In genomic region chr18:26176134-26176533, GRCh38 we compare ENCODE assay signal across 16 cellular contexts. TPM values are rescaled to one million over a fixed set of nuclear protein-coding genes. Genes with fewer than 3 reads are reported as not detected.
A peak's percentile ranks its signal among the peaks of the same experiment; 100 is the strongest.
DNase-seq lines count a peak whose midpoint lies in the region; TF ChIP-seq lines count a peak whose summit lies in the region.
"Had no signal": no experiment of that assay in that cellular context is flagged by ENCODE, and none has a peak within 500 bp of the region (broad histone marks: within the 10 kb centered on the region; RNA-seq: fewer than 3 reads in every experiment).

No MANE protein-coding gene starts in this region.

- no peaks in the 10 kb centered on the region for H3K9me3 ChIP-seq in CD4-positive, alpha-beta memory T cell (ENCODE audit: control insufficient read depth in 1 of 2, low read length in 2 of 2)
- no peaks in the 10 kb centered on the region for H3K9me3 ChIP-seq in Caco-2
- H3K9me3 ChIP-seq: BLaER1, HAP-1 had no signal

- intact Hi-C loops in CD4-positive, alpha-beta memory T cell (cut with micrococcal nuclease), result no loop called here
- intact Hi-C loops in Caco-2 (cut with micrococcal nuclease; ENCODE audit: unreplicated experiment), result no loop called here

- no peak overlapping the region for H2AFZ ChIP-seq in KMS-11 (ENCODE audit: low read depth)

- H3K36me3 ChIP-seq in CD4-positive, alpha-beta memory T cell (ENCODE audit: insufficient read depth, low read length), result no peaks in the 10 kb centered on the region
- H3K36me3 ChIP-seq in KMS-11 (ENCODE audit: insufficient read depth) (no peaks in the 10 kb centered on the region), Caco-2 (ENCODE audit: control insufficient read depth, insufficient read depth, low read length) (no peaks in the 10 kb centered on the region)
- H3K36me3 ChIP-seq: BLaER1, HAP-1 had no signal

- peak in 4 of 5 donors; percentile 10 to 34 (median 16) for DNase-seq in CD4-positive, alpha-beta memory T cell
- DNase-seq in SW480 (ENCODE audit: low spot score) (peak; percentile 32), immature natural killer cell (peak; percentile 15 to 25 (median 21)), Caco-2 (no peak), NCI-H226 (no peak), NOMO-1 treated with DMSO at 0.1 percent for 48 hours (lab: John Stamatoyannopoulos, UW; ENCODE audit: unreplicated experiment) (no peak), OCI-M2 (lab: John Stamatoyannopoulos, UW; ENCODE audit: unreplicated experiment) (no peak)
- DNase-seq: 8988T; AML-193; CD4-positive, CD25-positive, alpha-beta regulatory T cell had no signal

- no peak overlapping the region for H3K27ac Mint-ChIP-seq in CD4-positive, alpha-beta memory T cell
- peak overlapping the region in 2 of 6 donors; percentile 71 to 72 for H3K27ac Mint-ChIP-seq in immature natural killer cell
- no peak overlapping the region for H3K27ac Mint-ChIP-seq in Caco-2 (ENCODE audit: unreplicated experiment)

- CTCF ChIA-PET in CD4-positive, alpha-beta memory T cell (lab: Charles Lee; ENCODE audit: partially characterized antibody), result interaction anchor here (1.9 kb wide), 1 partner anchor 16 kb away, joined by 5 read pairs; no protein-coding TSS in a partner anchor
- CTCF ChIA-PET in Caco-2 (lab: Charles Lee), result no interaction called here

- peak overlapping the region; percentile 20; the same call in 1 of the 2 replicates for H3K4me2 ChIP-seq in KMS-11
- H3K4me2 ChIP-seq: BLaER1 had no signal

- H3K4me3 ChIP-seq in CD4-positive, alpha-beta memory T cell (ENCODE audit: low read length in 2 of 2), result no peak overlapping the region
- H3K4me3 ChIP-seq in KMS-11 (IDR thresholded peaks at IDR 0.05; ENCODE audit: insufficient read depth, low read depth, low read length), result no peak overlapping the region
- no peak overlapping the region for H3K4me3 ChIP-seq in Caco-2 (ENCODE audit: low read depth, low read length)
- H3K4me3 ChIP-seq: BLaER1, HAP-1 had no signal

- H3K36me3 Mint-ChIP-seq in CD4-positive, alpha-beta memory T cell, result no peaks in the 10 kb centered on the region
- H3K36me3 Mint-ChIP-seq in immature natural killer cell, result no peaks in the 10 kb centered on the region
- H3K36me3 Mint-ChIP-seq in Caco-2 (ENCODE audit: insufficient read depth, unreplicated experiment), result no peaks in the 10 kb centered on the region
- H3K36me3 Mint-ChIP-seq: CD4-positive, CD25-positive, alpha-beta regulatory T cell had no signal

- TF ChIP-seq CTCF in KMS-11 (conservative IDR thresholded peaks at IDR 0.05; ENCODE audit: low read depth, low read length) (no peak), Caco-2 (IDR thresholded peaks at IDR 0.05; ENCODE audit: insufficient read depth in 1 of 2, low read depth in 1 of 2, low read length in 1 of 2, severe bottlenecking in 1 of 2, unreplicated experiment in 1 of 2) (no peak)

- no TSS peak for BruUV-seq in Caco-2 (replicated peaks; lab: Mats Ljungman, UMichigan)

- H3K9ac ChIP-seq in KMS-11, result no peak overlapping the region
- H3K9ac ChIP-seq: BLaER1 had no signal

- POLR2A ChIA-PET in CD4-positive, alpha-beta memory T cell (lab: Charles Lee; ENCODE audit: partially characterized antibody), result no interaction called here
- POLR2A ChIA-PET in Caco-2 (lab: Charles Lee), result no interaction called here

- no peaks in the 10 kb centered on the region for H3K9me3 Mint-ChIP-seq in CD4-positive, alpha-beta memory T cell
- H3K9me3 Mint-ChIP-seq in immature natural killer cell, result no peaks in the 10 kb centered on the region
- H3K9me3 Mint-ChIP-seq in Caco-2 (ENCODE audit: unreplicated experiment), result no peaks in the 10 kb centered on the region
- H3K9me3 Mint-ChIP-seq: CD4-positive, CD25-positive, alpha-beta regulatory T cell had no signal

- no peaks in the 10 kb centered on the region for H3K27me3 ChIP-seq in CD4-positive, alpha-beta memory T cell (ENCODE audit: insufficient read depth, low read length)
- H3K27me3 ChIP-seq in KMS-11 (ENCODE audit: insufficient read depth, low read depth) (no peaks in the 10 kb centered on the region), Caco-2 (replicated peaks; ENCODE audit: control insufficient read depth, insufficient read depth, low read length) (no peaks in the 10 kb centered on the region)
- H3K27me3 ChIP-seq: BLaER1 had no signal

- H4K20me1 ChIP-seq in KMS-11 (ENCODE audit: insufficient read depth), result no peaks in the 10 kb centered on the region
- H4K20me1 ChIP-seq: BLaER1 had no signal

- no peak overlapping the region for H3K4me3 Mint-ChIP-seq in CD4-positive, alpha-beta memory T cell
- H3K4me3 Mint-ChIP-seq in immature natural killer cell (peak overlapping the region in 1 of 5 donors; percentile 53), Caco-2 (ENCODE audit: unreplicated experiment) (no peak overlapping the region)
- H3K4me3 Mint-ChIP-seq: CD4-positive, CD25-positive, alpha-beta regulatory T cell had no signal

- H3K27me3 Mint-ChIP-seq in CD4-positive, alpha-beta memory T cell, result no peaks in the 10 kb centered on the region
- H3K27me3 Mint-ChIP-seq in immature natural killer cell (ENCODE audit: low read depth in 3 of 3) (peaks cover 0 to 5% (median 3%) of the 10 kb centered on the region in 3 donors), Caco-2 (ENCODE audit: insufficient read depth, unreplicated experiment) (no peaks in the 10 kb centered on the region)

- no peak overlapping the region for H3K27ac ChIP-seq in CD4-positive, alpha-beta memory T cell (ENCODE audit: low read depth, low read length)
- no peak overlapping the region; the same call in 1 of the 2 replicates for H3K27ac ChIP-seq in KMS-11
- H3K27ac ChIP-seq: BLaER1 had no signal

- peaks cover 3 to 11% (median 8%) of the 10 kb centered on the region in 4 donors for H3K4me1 Mint-ChIP-seq in CD4-positive, alpha-beta memory T cell
- H3K4me1 Mint-ChIP-seq in immature natural killer cell (peaks cover 3 to 11% of the 10 kb centered on the region in 2 donors), Caco-2 (ENCODE audit: low read depth, unreplicated experiment) (no peaks in the 10 kb centered on the region)

- no peaks in the 10 kb centered on the region for H3K4me1 ChIP-seq in CD4-positive, alpha-beta memory T cell (ENCODE audit: insufficient read depth, low read length)
- H3K4me1 ChIP-seq in KMS-11 (ENCODE audit: low read depth, poor library complexity, severe bottlenecking) (peaks cover 88% of the 10 kb centered on the region), Caco-2 (no peaks in the 10 kb centered on the region)
- H3K4me1 ChIP-seq: BLaER1, HAP-1 had no signal

- H3K79me2 ChIP-seq in KMS-11 (ENCODE audit: insufficient read depth, low read depth), result no peaks in the 10 kb centered on the region

RNA-seq across cellular contexts. Expression of gene PSMA8, which starts 42.5 kb away (rescaled TPM):
- total RNA-seq in CD4-positive, alpha-beta memory T cell, result under 1 TPM; 0.67 to 0.75 TPM
- 1 to 10 TPM; 1.7 to 4.9 TPM for polyA plus RNA-seq in CD4-positive, alpha-beta memory T cell
- 1 to 10 TPM in 2 of 3 donors, not detected in 1; 1.4 to 3.2 TPM for polyA plus RNA-seq in immature natural killer cell
- not detected in 2 replicates for total RNA-seq in Caco-2 (2022)
- total RNA-seq: Daoy, H1, HepG2 had no signal
- polyA plus RNA-seq: H1, HepG2 had no signal

RNA-seq across cellular contexts. Expression of gene TAF4B, which starts 50.1 kb away (rescaled TPM):
- total RNA-seq in CD4-positive, alpha-beta memory T cell, result 1 to 10 TPM; 7.2 to 8.1 TPM
- 1 to 10 TPM; 4.9 to 6.8 TPM for polyA plus RNA-seq in CD4-positive, alpha-beta memory T cell
- 1 to 10 TPM; 1.0 to 2.4 (median 1.1) TPM for polyA plus RNA-seq in immature natural killer cell
- 2.5 and 2.6 TPM in 2 replicates for total RNA-seq in Caco-2 (2022)

Comparison
In these comparisons a context has a peak if more than half of its experiments do, and no peak if none do; other contexts are left out.
1. DNase-seq: peak in CD4-positive, alpha-beta memory T cell (4 of 5), SW480 (single experiment) and immature natural killer cell (3 of 3); none in Caco-2 (0 of 2), NCI-H226 (single experiment), NOMO-1 treated with DMSO at 0.1 percent for 48 hours (single experiment) and OCI-M2 (single experiment).